In genomic region chr1:94927405-94928175, GRCh38 we compare ENCODE assay signal across 8 cellular contexts. TPM values are rescaled to one million over a fixed set of nuclear protein-coding genes. Genes with fewer than 3 reads are reported as not detected.
DNase-seq lines count a peak whose midpoint lies in the region; ATAC-seq, FAIRE-seq and TF ChIP-seq lines count a peak whose summit lies in the region.

No MANE protein-coding gene starts in this region.

- H3K4me1 ChIP-seq in lower lobe of right lung: peaks cover 62% of the 10 kb centered on the region

- DNase-seq in Ammon's horn (ENCODE audit: low spot score): peak; percentile 56
- DNase-seq in NCI-H2196 (lab: John Stamatoyannopoulos, UW; ENCODE audit: unreplicated experiment): peak; percentile 81
- no peak for DNase-seq in bronchial epithelial cell (ENCODE audit: low read depth)
- DNase-seq in lower lobe of right lung: peak; percentile 67
- no peak for DNase-seq in RPMI8226

- H3K27ac ChIP-seq in lower lobe of right lung: peak overlapping the region; percentile 96
- H3K27ac ChIP-seq in temporal lobe (ENCODE audit: low read depth, low read length): peak overlapping the region; percentile 97

- H3K27me3 ChIP-seq in bronchial epithelial cell (ENCODE audit: control insufficient read depth, insufficient read depth, low read length) (no peaks in the 10 kb centered on the region), lower lobe of right lung (ENCODE audit: low read depth) (peaks cover 10% of the 10 kb centered on the region)

- intact Hi-C loops in lower lobe of right lung (cut with DNase I): loop anchor here (10.0 kb wide), 1 partner anchor 63 kb away; no protein-coding TSS in a partner anchor

- no peaks in the 10 kb centered on the region for H3K36me3 ChIP-seq in bronchial epithelial cell (ENCODE audit: control insufficient read depth, insufficient read depth, low read length)
- H3K36me3 ChIP-seq in lower lobe of right lung: no peaks in the 10 kb centered on the region

- peak overlapping the region; percentile 83 for H3K4me3 ChIP-seq in bronchial epithelial cell (ENCODE audit: low read depth, low read length)
- H3K4me3 ChIP-seq in lower lobe of right lung: peak overlapping the region; percentile 69

- ATAC-seq in GM19372 (IDR thresholded peaks at IDR 0.05; ENCODE audit: low read depth, unreplicated experiment) (peak; percentile 7), lower lobe of right lung (no peak), HG03196 (IDR thresholded peaks at IDR 0.05; ENCODE audit: unreplicated experiment) (no peak)

- no peaks in the 10 kb centered on the region for H3K9me3 ChIP-seq in lower lobe of right lung

- FAIRE-seq in bronchial epithelial cell (lab: Jason Lieb, UNC): no peak

- TF ChIP-seq CTCF in bronchial epithelial cell (IDR thresholded peaks at IDR 0.05; ENCODE audit: insufficient read depth, low read length, severe bottlenecking) (no peak), lower lobe of right lung (IDR thresholded peaks at IDR 0.05) (no peak)

RNA-seq across cellular contexts. Expression of gene CNN3, which starts 0.7 kb away (rescaled TPM):
- 33.4 and 55.4 TPM in 2 replicates for total RNA-seq in bronchial epithelial cell
- 151 TPM for total RNA-seq in lower lobe of right lung
- total RNA-seq in temporal lobe: 123 TPM

Comparison
In these comparisons a context has a peak if more than half of its experiments do, and no peak if none do; other contexts are left out.
1. DNase-seq: peak in Ammon's horn (single experiment), NCI-H2196 (single experiment) and lower lobe of right lung (single experiment); none in bronchial epithelial cell (single experiment) and RPMI8226 (single experiment).